ENCODE assay signal across 34 cellular contexts in genomic region chr7:128727239-128727638, GRCh38. TPM values are rescaled to one million over a fixed set of nuclear protein-coding genes. Genes with fewer than 3 reads are reported as not detected.
"Had no signal": no experiment of that assay in that cellular context is flagged by ENCODE, and none has a peak within 500 bp of the region (broad histone marks: within the 10 kb centered on the region; RNA-seq: fewer than 3 reads in every experiment).

No MANE protein-coding gene starts in this region.

- H3K4me3 Mint-ChIP-seq: activated naive CD8-positive, alpha-beta T cell; dendritic cell treated with granulocyte-macrophage colony-stimulating factor and Interleukin-4, amounts not matched to agents 40 ng/mL and 50 ng/mL, for 4 days; memory B cell; naive thymus-derived CD4-positive, alpha-beta T cell; neural progenitor cell; stimulated activated naive B cell treated with anti-CD40 and anti-IgM and Interleukin-4, amounts not matched to agents 10 μg/mL and 1 μg/mL and 100 μg/mL, for 72 hours; T-helper 2 cell treated with Interferon-gamma antibody and Interleukin-4, amounts not matched to agents 5 μg/mL and 100 μg/mL, for 36 hours had no signal

- H2AFZ ChIP-seq: neural progenitor cell had no signal

- H3K36me3 ChIP-seq: neural progenitor cell, right atrium auricular region, stomach, thyroid gland, upper lobe of right lung had no signal

- H3K27ac Mint-ChIP-seq: activated naive CD8-positive, alpha-beta T cell; dendritic cell treated with granulocyte-macrophage colony-stimulating factor and Interleukin-4, amounts not matched to agents 40 ng/mL and 50 ng/mL, for 4 days; memory B cell; neural progenitor cell; stimulated activated naive B cell treated with anti-CD40 and anti-IgM and Interleukin-4, amounts not matched to agents 10 μg/mL and 1 μg/mL and 100 μg/mL, for 72 hours; T-helper 2 cell treated with Interferon-gamma antibody and Interleukin-4, amounts not matched to agents 5 μg/mL and 100 μg/mL, for 36 hours had no signal

- H3K9me3 ChIP-seq: body of pancreas, right atrium auricular region, stomach, thyroid gland, upper lobe of right lung had no signal

- FAIRE-seq: kidney had no signal

- H3K27me3 ChIP-seq: body of pancreas, neural progenitor cell, right atrium auricular region, thyroid gland, upper lobe of right lung had no signal

- H3K4me2 ChIP-seq: neural progenitor cell, smooth muscle cell had no signal

- H3K9ac ChIP-seq: neural progenitor cell had no signal

- H3K4me1 ChIP-seq: body of pancreas, right atrium auricular region, stomach, thyroid gland, upper lobe of right lung had no signal

- H3K9me3 Mint-ChIP-seq: dendritic cell treated with granulocyte-macrophage colony-stimulating factor and Interleukin-4, amounts not matched to agents 40 ng/mL and 50 ng/mL, for 4 days; memory B cell; naive thymus-derived CD4-positive, alpha-beta T cell; neural progenitor cell; stimulated activated naive B cell treated with anti-CD40 and anti-IgM and Interleukin-4, amounts not matched to agents 10 μg/mL and 1 μg/mL and 100 μg/mL, for 72 hours; T-helper 2 cell treated with Interferon-gamma antibody and Interleukin-4, amounts not matched to agents 5 μg/mL and 100 μg/mL, for 36 hours had no signal

- ATAC-seq: body of pancreas; naive thymus-derived CD4-positive, alpha-beta T cell; stimulated activated naive B cell treated with anti-CD40 and anti-IgM and Interleukin-4, amounts not matched to agents 10 μg/mL and 1 μg/mL and 100 μg/mL, for 72 hours; upper lobe of right lung had no signal

- H3K27ac ChIP-seq: body of pancreas, neural progenitor cell, right atrium auricular region, stomach, thyroid gland, upper lobe of right lung, VCaP had no signal

- H3K4me3 ChIP-seq: body of pancreas, neural progenitor cell, right atrium auricular region, smooth muscle cell, stomach, thyroid gland, upper lobe of right lung had no signal

- DNase-seq: activated CD4-positive, alpha-beta T cell treated with anti-CD3 and anti-CD28 coated beads for 4 hours; activated CD4-positive, alpha-beta T cell treated with anti-CD3 and anti-CD28 coated beads, Interleukin-2, amount 50 U/mL, for 4 hours; activated effector memory CD4-positive, alpha-beta T cell treated with Interleukin-2 at 50 U/mL for 16 hours; activated naive CD4-positive, alpha-beta T cell treated with Interleukin-2 at 50 U/mL for 16 hours; activated T-cell treated with anti-CD3 and anti-CD28 coated beads for 4 hours; aorta; body of pancreas; central memory CD4-positive, alpha-beta T cell; effector CD4-positive, alpha-beta T cell; head of caudate nucleus; hippocampal formation; kidney; midbrain; naive thymus-derived CD4-positive, alpha-beta T cell; occipital lobe; stimulated activated CD4-positive, alpha-beta T cell treated with anti-CD3 and anti-CD28 coated beads, Interleukin-15, amount 100 ng/mL, for 24 hours; stimulated activated CD4-positive, alpha-beta T cell treated with anti-CD3 and anti-CD28 coated beads, Interleukin-2, amount 100 ng/mL, for 24 hours; stimulated activated naive B cell treated with anti-CD40 and anti-IgM and Interleukin-4, amounts not matched to agents 10 μg/mL and 1 μg/mL and 100 μg/mL, for 72 hours; stomach; T-helper 1 cell; thyroid gland; upper lobe of right lung had no signal

- H3K36me3 Mint-ChIP-seq: memory B cell; naive thymus-derived CD4-positive, alpha-beta T cell; neural progenitor cell; stimulated activated naive B cell treated with anti-CD40 and anti-IgM and Interleukin-4, amounts not matched to agents 10 μg/mL and 1 μg/mL and 100 μg/mL, for 72 hours had no signal

RNA-seq across cellular contexts. Expression of gene OPN1SW, which starts 48.4 kb away (rescaled TPM):
- total RNA-seq: aorta; body of pancreas; epithelial cell of proximal tubule; kidney; lower leg skin; naive thymus-derived CD4-positive, alpha-beta T cell; occipital lobe; pulmonary artery endothelial cell; right atrium auricular region; smooth muscle cell; stomach; thyroid gland; upper lobe of right lung had no signal
- polyA plus RNA-seq: adipose tissue; aorta; naive thymus-derived CD4-positive, alpha-beta T cell; stomach had no signal

RNA-seq across cellular contexts. Expression of gene GARIN1A, which starts 55.1 kb away (rescaled TPM):
- total RNA-seq: epithelial cell of proximal tubule had no signal
- polyA plus RNA-seq: naive thymus-derived CD4-positive, alpha-beta T cell had no signal
